Comparison of ENCODE assay signal across 13 cellular contexts in genomic region chr5:151805414-151806225, GRCh38. TPM values are rescaled to one million over a fixed set of nuclear protein-coding genes. Genes with fewer than 3 reads are reported as not detected.
DNase-seq lines count a peak whose midpoint lies in the region; TF ChIP-seq lines count a peak whose summit lies in the region.
"Had no signal": no experiment of that assay in that cellular context is flagged by ENCODE, and none has a peak within 500 bp of the region (broad histone marks: within the 10 kb centered on the region; RNA-seq: fewer than 3 reads in every experiment).

No MANE protein-coding gene starts in this region.

- no peak for DNase-seq in activated CD4-positive, alpha-beta memory T cell treated with anti-CD3 and anti-CD28 coated beads for 36 hours
- no peak for DNase-seq in activated CD4-positive, alpha-beta memory T cell treated with anti-CD3 and anti-CD28 coated beads, Interleukin-2, amount 10 ng/mL, durations not matched to agents 7 days and 5 days
- peak; percentile 10 for DNase-seq in OCI-M1 (lab: John Stamatoyannopoulos, UW)
- DNase-seq in foreskin fibroblast, result peak; percentile 45 to 73
- DNase-seq in OCI-M2 (lab: John Stamatoyannopoulos, UW; ENCODE audit: unreplicated experiment), result no peak
- DNase-seq in adrenal gland, result no peak
- DNase-seq in SK-N-DZ (ENCODE audit: low spot score), result no peak
- DNase-seq: activated CD4-positive, alpha-beta T cell treated with anti-CD3 and anti-CD28 coated beads for 48 hours; activated naive CD4-positive, alpha-beta T cell treated with Interleukin-2 at 50 U/mL for 16 hours; head of caudate nucleus; NCI-H1930; NCI-H82 had no signal

- POLR2A ChIA-PET in activated CD4-positive, alpha-beta memory T cell treated with anti-CD3 and anti-CD28 coated beads for 36 hours (lab: Charles Lee), result no interaction called here
- POLR2A ChIA-PET in activated CD4-positive, alpha-beta memory T cell treated with anti-CD3 and anti-CD28 coated beads, Interleukin-2, amount 10 ng/mL, durations not matched to agents 7 days and 5 days (lab: Charles Lee), result no interaction called here

- no peaks in the 10 kb centered on the region for H3K27me3 Mint-ChIP-seq in activated CD4-positive, alpha-beta memory T cell treated with anti-CD3 and anti-CD28 coated beads for 36 hours
- no peaks in the 10 kb centered on the region for H3K27me3 Mint-ChIP-seq in activated CD4-positive, alpha-beta memory T cell treated with anti-CD3 and anti-CD28 coated beads, Interleukin-2, amount 10 ng/mL, durations not matched to agents 7 days and 5 days
- no peaks in the 10 kb centered on the region for H3K27me3 Mint-ChIP-seq in stimulated activated naive CD8-positive, alpha-beta T cell treated with anti-CD3 and anti-CD28 coated beads, Interleukin-15, Interleukin-2, amounts not matched to agents 100 ng/mL and 50 ng/mL, for 24 hours

- intact Hi-C loops in activated CD4-positive, alpha-beta memory T cell treated with anti-CD3 and anti-CD28 coated beads for 36 hours (cut with micrococcal nuclease), result no loop called here
- intact Hi-C loops in adrenal gland (cut with DNase I), result no loop called here

- H3K4me1 ChIP-seq in adrenal gland (replicated peaks in 1 of 2), result peaks cover 3 to 23% of the 10 kb centered on the region in 2 donors

- H3K27ac Mint-ChIP-seq in activated CD4-positive, alpha-beta memory T cell treated with anti-CD3 and anti-CD28 coated beads for 36 hours, result peak overlapping the region; percentile 39
- H3K27ac Mint-ChIP-seq in activated CD4-positive, alpha-beta memory T cell treated with anti-CD3 and anti-CD28 coated beads, Interleukin-2, amount 10 ng/mL, durations not matched to agents 7 days and 5 days, result no peak overlapping the region
- peak overlapping the region; percentile 65 for H3K27ac Mint-ChIP-seq in stimulated activated naive CD8-positive, alpha-beta T cell treated with anti-CD3 and anti-CD28 coated beads, Interleukin-15, Interleukin-2, amounts not matched to agents 100 ng/mL and 50 ng/mL, for 24 hours

- no peak overlapping the region for H3K4me3 ChIP-seq in foreskin fibroblast (ENCODE audit: low read depth in 1 of 2, low read length in 2 of 2)
- H3K4me3 ChIP-seq in adrenal gland, result no peak overlapping the region

- peaks cover 37% of the 10 kb centered on the region for H3K4me1 Mint-ChIP-seq in activated CD4-positive, alpha-beta memory T cell treated with anti-CD3 and anti-CD28 coated beads for 36 hours (ENCODE audit: low read depth)
- peaks cover 20% of the 10 kb centered on the region for H3K4me1 Mint-ChIP-seq in activated CD4-positive, alpha-beta memory T cell treated with anti-CD3 and anti-CD28 coated beads, Interleukin-2, amount 10 ng/mL, durations not matched to agents 7 days and 5 days
- H3K4me1 Mint-ChIP-seq in stimulated activated naive CD8-positive, alpha-beta T cell treated with anti-CD3 and anti-CD28 coated beads, Interleukin-15, Interleukin-2, amounts not matched to agents 100 ng/mL and 50 ng/mL, for 24 hours (ENCODE audit: low read depth), result peaks cover 58% of the 10 kb centered on the region

- no peak overlapping the region for H3K27ac ChIP-seq in adrenal gland

- H3K9me3 ChIP-seq in adrenal gland (replicated peaks in 1 of 3), result no peaks in the 10 kb centered on the region

- peaks cover 64% of the 10 kb centered on the region for H3K36me3 Mint-ChIP-seq in activated CD4-positive, alpha-beta memory T cell treated with anti-CD3 and anti-CD28 coated beads for 36 hours
- peaks cover 80% of the 10 kb centered on the region for H3K36me3 Mint-ChIP-seq in activated CD4-positive, alpha-beta memory T cell treated with anti-CD3 and anti-CD28 coated beads, Interleukin-2, amount 10 ng/mL, durations not matched to agents 7 days and 5 days (ENCODE audit: low read depth)
- peaks cover 88% of the 10 kb centered on the region for H3K36me3 Mint-ChIP-seq in stimulated activated naive CD8-positive, alpha-beta T cell treated with anti-CD3 and anti-CD28 coated beads, Interleukin-15, Interleukin-2, amounts not matched to agents 100 ng/mL and 50 ng/mL, for 24 hours (ENCODE audit: low read depth)

- no peak for TF ChIP-seq POLR2A in adrenal gland (IDR thresholded peaks at IDR 0.05)

- 94 to 97% (median 96%) methylated on average over 3 of the region's 3 CpGs for WGBS in adrenal gland, 4 donors

- TF ChIP-seq CTCF in foreskin fibroblast (IDR thresholded peaks at IDR 0.05; ENCODE audit: low read depth, low read length), result no peak
- TF ChIP-seq CTCF in adrenal gland (IDR thresholded peaks at IDR 0.05), result no peak

- H3K9me3 Mint-ChIP-seq in activated CD4-positive, alpha-beta memory T cell treated with anti-CD3 and anti-CD28 coated beads for 36 hours, result no peaks in the 10 kb centered on the region
- peaks cover 3% of the 10 kb centered on the region for H3K9me3 Mint-ChIP-seq in activated CD4-positive, alpha-beta memory T cell treated with anti-CD3 and anti-CD28 coated beads, Interleukin-2, amount 10 ng/mL, durations not matched to agents 7 days and 5 days
- no peaks in the 10 kb centered on the region for H3K9me3 Mint-ChIP-seq in stimulated activated naive CD8-positive, alpha-beta T cell treated with anti-CD3 and anti-CD28 coated beads, Interleukin-15, Interleukin-2, amounts not matched to agents 100 ng/mL and 50 ng/mL, for 24 hours

- no peaks in the 10 kb centered on the region for H3K27me3 ChIP-seq in adrenal gland

- H3K4me3 Mint-ChIP-seq in activated CD4-positive, alpha-beta memory T cell treated with anti-CD3 and anti-CD28 coated beads for 36 hours, result no peak overlapping the region
- no peak overlapping the region for H3K4me3 Mint-ChIP-seq in activated CD4-positive, alpha-beta memory T cell treated with anti-CD3 and anti-CD28 coated beads, Interleukin-2, amount 10 ng/mL, durations not matched to agents 7 days and 5 days
- H3K4me3 Mint-ChIP-seq in stimulated activated naive CD8-positive, alpha-beta T cell treated with anti-CD3 and anti-CD28 coated beads, Interleukin-15, Interleukin-2, amounts not matched to agents 100 ng/mL and 50 ng/mL, for 24 hours, result peak overlapping the region; percentile 27

- CTCF ChIA-PET in activated CD4-positive, alpha-beta memory T cell treated with anti-CD3 and anti-CD28 coated beads for 36 hours (lab: Charles Lee), result interaction anchor here (1.6 kb wide), 1 partner anchor 337 kb away, joined by 4 read pairs; no protein-coding TSS in a partner anchor
- CTCF ChIA-PET in activated CD4-positive, alpha-beta memory T cell treated with anti-CD3 and anti-CD28 coated beads, Interleukin-2, amount 10 ng/mL, durations not matched to agents 7 days and 5 days (lab: Charles Lee), result interaction anchor here (0.8 to 1.3 kb wide), 2 partner anchors 19 to 21 kb away, joined by 3 to 4 read pairs; no protein-coding TSS in a partner anchor

- H3K36me3 ChIP-seq in adrenal gland (replicated peaks in 1 of 2), result peaks cover 0 to 57% of the 10 kb centered on the region in 2 donors

RNA-seq across cellular contexts. Expression of gene G3BP1, which starts 33.9 kb away (rescaled TPM):
- total RNA-seq in activated CD4-positive, alpha-beta memory T cell treated with anti-CD3 and anti-CD28 coated beads for 36 hours, result 100 to 1,000 TPM; 237 TPM
- total RNA-seq in activated CD4-positive, alpha-beta memory T cell treated with anti-CD3 and anti-CD28 coated beads, Interleukin-2, amount 10 ng/mL, durations not matched to agents 7 days and 5 days, result 100 to 1,000 TPM; 198 to 210 TPM
- total RNA-seq in adrenal gland, result 100 to 1,000 TPM in 5 of 8 donors, 10 to 100 TPM in 3; 61.4 to 167 (median 135) TPM
- polyA plus RNA-seq in adrenal gland, result 10 to 100 TPM; 11.5 to 90.3 (median 13.0) TPM
- 142 and 171 TPM in 2 replicates for polyA plus RNA-seq in SK-N-DZ (2014; cell fraction: cytosol; rRNA removed)
- polyA plus RNA-seq in SK-N-DZ (2014; cell fraction: nucleus; rRNA removed), result 75.6 and 89.6 TPM in 2 replicates

RNA-seq across cellular contexts. Expression of gene ATOX1, which starts 47.2 kb away (rescaled TPM):
- total RNA-seq in activated CD4-positive, alpha-beta memory T cell treated with anti-CD3 and anti-CD28 coated beads for 36 hours, result 10 to 100 TPM; 83.1 to 89.9 TPM
- 10 to 100 TPM; 62.6 to 64.3 TPM for total RNA-seq in activated CD4-positive, alpha-beta memory T cell treated with anti-CD3 and anti-CD28 coated beads, Interleukin-2, amount 10 ng/mL, durations not matched to agents 7 days and 5 days
- 100 to 1,000 TPM in 7 of 8 donors, 10 to 100 TPM in 1; 97.5 to 291 (median 137) TPM for total RNA-seq in adrenal gland
- polyA plus RNA-seq in adrenal gland, result 100 to 1,000 TPM; 125 to 213 (median 136) TPM
- polyA plus RNA-seq in SK-N-DZ (2014; cell fraction: cytosol; rRNA removed), result 85.3 and 102 TPM in 2 replicates
- polyA plus RNA-seq in SK-N-DZ (2014; cell fraction: nucleus; rRNA removed), result 33.7 and 41.0 TPM in 2 replicates

Comparison
In these comparisons a context has a peak if more than half of its experiments do, and no peak if none do; other contexts are left out.
1. DNase-seq: peak in OCI-M1 (single experiment) and foreskin fibroblast (2 of 2); none in activated CD4-positive, alpha-beta memory T cell treated with anti-CD3 and anti-CD28 coated beads for 36 hours (single experiment), activated CD4-positive, alpha-beta memory T cell treated with anti-CD3 and anti-CD28 coated beads, Interleukin-2, amount 10 ng/mL, durations not matched to agents 7 days and 5 days (single experiment), OCI-M2 (single experiment), adrenal gland (0 of 7) and SK-N-DZ (single experiment).